21 cellular contexts compared by ENCODE assay signal in genomic region chr4:168677063-168677462, GRCh38.
DNase-seq lines count a peak whose midpoint lies in the region; TF ChIP-seq lines count a peak whose summit lies in the region.
"Had no signal": no experiment of that assay in that cellular context is flagged by ENCODE, and none has a peak within 500 bp of the region (broad histone marks: within the 10 kb centered on the region; RNA-seq: fewer than 3 reads in every experiment).

No MANE protein-coding gene starts in this region.

- H3K36me3 Mint-ChIP-seq in mesothelial cell of epicardium (peaks cover 6% of the 10 kb centered on the region), neural progenitor cell (peaks cover 23% of the 10 kb centered on the region)
- H3K36me3 Mint-ChIP-seq: CD8-positive, alpha-beta memory T cell; naive thymus-derived CD4-positive, alpha-beta T cell had no signal

- H3K4me3 Mint-ChIP-seq in mesothelial cell of epicardium = no peak overlapping the region
- H3K4me3 Mint-ChIP-seq in neural progenitor cell = no peak overlapping the region
- H3K4me3 Mint-ChIP-seq: endodermal cell; naive thymus-derived CD4-positive, alpha-beta T cell had no signal

- H3K9me3 ChIP-seq in neural progenitor cell (ENCODE audit: low read depth) = no peaks in the 10 kb centered on the region
- H3K9me3 ChIP-seq: colonic mucosa had no signal

- H3F3A ChIP-seq in neural progenitor cell (ENCODE audit: low read depth) = no peaks in the 10 kb centered on the region

- H4K20me1 ChIP-seq in neural progenitor cell (ENCODE audit: low read depth) = no peaks in the 10 kb centered on the region

- H3K27ac Mint-ChIP-seq in mesothelial cell of epicardium (peak overlapping the region; percentile 48), neural progenitor cell (no peak overlapping the region)
- H3K27ac Mint-ChIP-seq: CD8-positive, alpha-beta memory T cell; endodermal cell; naive thymus-derived CD4-positive, alpha-beta T cell had no signal

- no peak for TF ChIP-seq CTCF in mesothelial cell of epicardium (IDR thresholded peaks at IDR 0.05; ENCODE audit: unreplicated experiment)
- TF ChIP-seq CTCF in neural progenitor cell (IDR thresholded peaks at IDR 0.05) = no peak

- H3K9me3 Mint-ChIP-seq in mesothelial cell of epicardium (no peaks in the 10 kb centered on the region), neural progenitor cell (no peaks in the 10 kb centered on the region)
- H3K9me3 Mint-ChIP-seq: endodermal cell had no signal

- H3K4me1 ChIP-seq in neural progenitor cell = peaks cover 10% of the 10 kb centered on the region
- H3K4me1 ChIP-seq: colonic mucosa had no signal

- no peak overlapping the region for H3K4me2 ChIP-seq in neural progenitor cell

- H3K4me1 Mint-ChIP-seq in mesothelial cell of epicardium (peaks cover 27% of the 10 kb centered on the region), neural progenitor cell (peaks cover 10% of the 10 kb centered on the region)
- H3K4me1 Mint-ChIP-seq: CD8-positive, alpha-beta memory T cell; endodermal cell; naive thymus-derived CD4-positive, alpha-beta T cell had no signal

- no peak overlapping the region for H3K27ac ChIP-seq in neural progenitor cell
- H3K27ac ChIP-seq: brain microvascular endothelial cell, colonic mucosa had no signal

- no peak overlapping the region for H3K4me3 ChIP-seq in neural progenitor cell
- H3K4me3 ChIP-seq: colonic mucosa had no signal

- no peak overlapping the region for H2AFZ ChIP-seq in neural progenitor cell (replicated peaks)

- H3K27me3 Mint-ChIP-seq in mesothelial cell of epicardium (ENCODE audit: low read depth) (no peaks in the 10 kb centered on the region), neural progenitor cell (ENCODE audit: insufficient read depth, low read depth) (peaks cover 2% of the 10 kb centered on the region)

- no peaks in the 10 kb centered on the region for H3K27me3 ChIP-seq in neural progenitor cell
- H3K27me3 ChIP-seq: brain microvascular endothelial cell, colonic mucosa had no signal

- H3K9ac ChIP-seq in neural progenitor cell = no peak overlapping the region

- in situ Hi-C loops in ACHN (cut with HindIII; ENCODE audit: low pct_ligation_motif_present, low pct_unique_long_range_greater_than_20kb, low sequenced_read_pairs) = no loop called here

- no peaks in the 10 kb centered on the region for H3K79me2 ChIP-seq in neural progenitor cell (ENCODE audit: low read depth)

- peak; percentile 11 for DNase-seq in DMS53 treated with DMSO at 0.1 percent for 48 hours (lab: John Stamatoyannopoulos, UW; ENCODE audit: unreplicated experiment)
- DNase-seq in NCI-H128 (lab: John Stamatoyannopoulos, UW; ENCODE audit: unreplicated experiment) = peak; percentile 19
- DNase-seq in NCI-H2196 treated with DMSO at 0.1 percent for 48 hours (lab: John Stamatoyannopoulos, UW; ENCODE audit: unreplicated experiment) = peak; percentile 42
- DNase-seq in mesothelial cell of epicardium (ENCODE audit: low spot score in 2 of 2, unreplicated experiment in 2 of 2) = no peak
- no peak for DNase-seq in activated CD4-positive, CD25-positive, alpha-beta regulatory T cell (lab: John Stamatoyannopoulos, UW)
- DNase-seq in neural progenitor cell (ENCODE audit: low spot score) = no peak
- no peak for DNase-seq in ACHN
- DNase-seq: activated CD4-positive, alpha-beta T cell treated with anti-CD3 and anti-CD28 coated beads, Interleukin-2, amount 50 U/mL, for 4 hours; activated CD8-positive, alpha-beta memory T cell treated with anti-CD3 and anti-CD28 coated beads, Interleukin-2, amount 50 U/mL, for 48 hours; activated effector memory CD4-positive, alpha-beta T cell treated with Interleukin-2 at 50 U/mL for 16 hours; brain microvascular endothelial cell; CD8-positive, alpha-beta memory T cell; colonic mucosa; endodermal cell; Karpas-422; left cardiac atrium; mesenchymal stem cell; naive thymus-derived CD4-positive, alpha-beta T cell; NCI-H1694; stimulated activated CD4-positive, alpha-beta T cell treated with anti-CD3 and anti-CD28 coated beads, Interleukin-1b, Interleukin-23, amount 100 ng/mL, for 48 hours; stimulated activated naive CD4-positive, alpha-beta T cell treated with Interleukin-2 at 50 U/mL for 16 hours had no signal

- H3K36me3 ChIP-seq in neural progenitor cell = no peaks in the 10 kb centered on the region
- H3K36me3 ChIP-seq: brain microvascular endothelial cell, colonic mucosa had no signal

Comparison
In these comparisons a context has a peak if more than half of its experiments do, and no peak if none do; other contexts are left out.
1. DNase-seq: peak in DMS53 treated with DMSO at 0.1 percent for 48 hours (single experiment), NCI-H128 (single experiment) and NCI-H2196 treated with DMSO at 0.1 percent for 48 hours (single experiment); none in mesothelial cell of epicardium (0 of 2), activated CD4-positive, CD25-positive, alpha-beta regulatory T cell (0 of 4), neural progenitor cell (single experiment) and ACHN (single experiment).